15 cellular contexts compared by ENCODE assay signal in genomic region chr7:80244206-80244956, GRCh38.
DNase-seq lines count a peak whose midpoint lies in the region; ATAC-seq and TF ChIP-seq lines count a peak whose summit lies in the region.
"Had no signal": no experiment of that assay in that cellular context is flagged by ENCODE, and none has a peak within 500 bp of the region (broad histone marks: within the 10 kb centered on the region; RNA-seq: fewer than 3 reads in every experiment).

No MANE protein-coding gene starts in this region.

- H3K4me3 Mint-ChIP-seq in activated T-helper 17 cell treated with anti-CD3 and anti-CD28 coated beads, Interleukin-2, amount 50 U/mL, for 72 hours, result no peak overlapping the region
- H3K4me3 Mint-ChIP-seq: activated B cell treated with CpG ODN at 0.5 μM for 24 hours; stimulated activated naive CD8-positive, alpha-beta T cell treated with anti-CD3 and anti-CD28 coated beads, Interleukin-15, Interleukin-2, amounts not matched to agents 100 ng/mL and 50 ng/mL, for 24 hours had no signal

- H3K9me3 Mint-ChIP-seq in activated T-helper 17 cell treated with anti-CD3 and anti-CD28 coated beads, Interleukin-2, amount 50 U/mL, for 72 hours, result peaks cover 3% of the 10 kb centered on the region
- H3K9me3 Mint-ChIP-seq: activated B cell treated with CpG ODN at 0.5 μM for 24 hours had no signal

- H3K9me3 ChIP-seq in mucosa of descending colon, result no peaks in the 10 kb centered on the region
- H3K9me3 ChIP-seq: gastrocnemius medialis, pancreas had no signal

- H3K4me1 ChIP-seq in mucosa of descending colon (ENCODE audit: low read depth), result no peaks in the 10 kb centered on the region
- H3K4me1 ChIP-seq: gastrocnemius medialis, pancreas had no signal

- H3K36me3 Mint-ChIP-seq in activated T-helper 17 cell treated with anti-CD3 and anti-CD28 coated beads, Interleukin-2, amount 50 U/mL, for 72 hours (ENCODE audit: low read depth), result no peaks in the 10 kb centered on the region

- no peak overlapping the region for H3K4me3 ChIP-seq in AG10803 (ENCODE audit: low read length)
- H3K4me3 ChIP-seq in fibroblast of pulmonary artery (replicated peaks; ENCODE audit: low read depth, low read length), result no peak overlapping the region
- H3K4me3 ChIP-seq in mucosa of descending colon, result no peak overlapping the region
- H3K4me3 ChIP-seq: gastrocnemius medialis, pancreas had no signal

- no peaks in the 10 kb centered on the region for H3K4me1 Mint-ChIP-seq in activated T-helper 17 cell treated with anti-CD3 and anti-CD28 coated beads, Interleukin-2, amount 50 U/mL, for 72 hours
- H3K4me1 Mint-ChIP-seq: activated B cell treated with CpG ODN at 0.5 μM for 24 hours had no signal

- intact Hi-C loops in mucosa of descending colon (cut with DNase I, micrococcal nuclease), result no loop called here

- ATAC-seq in mucosa of descending colon (peak; percentile 36), HG02623 (IDR thresholded peaks at IDR 0.05; ENCODE audit: unreplicated experiment) (no peak), HG03108 (IDR thresholded peaks at IDR 0.05; ENCODE audit: unreplicated experiment) (no peak)
- no peak for ATAC-seq in activated T-helper 17 cell treated with anti-CD3 and anti-CD28 coated beads, Interleukin-2, amount 50 U/mL, for 72 hours (replicated peaks)

- DNase-seq in AG10803 (ENCODE audit: low read depth) (peak; percentile 24), NOMO-1 treated with dmso at 0.1 percent for 144 hours (lab: John Stamatoyannopoulos, UW; ENCODE audit: unreplicated experiment) (peak; percentile 27), fibroblast of pulmonary artery (ENCODE audit: low read depth) (peak; percentile 36), mucosa of descending colon (no peak), NCI-H2227 (lab: John Stamatoyannopoulos, UW; ENCODE audit: unreplicated experiment) (no peak)
- DNase-seq: activated B cell treated with CpG ODN at 0.5 μM for 24 hours; activated naive CD4-positive, alpha-beta T cell treated with anti-CD3 and anti-CD28 coated beads, Interleukin-2, amount 50 U/mL, for 16 hours; effector memory CD4-positive, alpha-beta T cell; gastrocnemius medialis; NCI-H510A treated with DMSO at 0.1 percent for 48 hours; pancreas had no signal

- TF ChIP-seq CTCF in AG10803 (conservative IDR thresholded peaks at IDR 0.05; ENCODE audit: low read length) (no peak), fibroblast of pulmonary artery (IDR thresholded peaks at IDR 0.05; ENCODE audit: low read length, missing control alignments) (no peak), mucosa of descending colon (IDR thresholded peaks at IDR 0.05) (no peak)

- no peaks in the 10 kb centered on the region for H3K27me3 Mint-ChIP-seq in activated T-helper 17 cell treated with anti-CD3 and anti-CD28 coated beads, Interleukin-2, amount 50 U/mL, for 72 hours
- H3K27me3 Mint-ChIP-seq: activated B cell treated with CpG ODN at 0.5 μM for 24 hours; stimulated activated naive CD8-positive, alpha-beta T cell treated with anti-CD3 and anti-CD28 coated beads, Interleukin-15, Interleukin-2, amounts not matched to agents 100 ng/mL and 50 ng/mL, for 24 hours had no signal

- H3K36me3 ChIP-seq in mucosa of descending colon (ENCODE audit: low read depth), result no peaks in the 10 kb centered on the region
- H3K36me3 ChIP-seq: gastrocnemius medialis, pancreas had no signal

- no peak overlapping the region for H3K27ac Mint-ChIP-seq in activated T-helper 17 cell treated with anti-CD3 and anti-CD28 coated beads, Interleukin-2, amount 50 U/mL, for 72 hours
- H3K27ac Mint-ChIP-seq: activated B cell treated with CpG ODN at 0.5 μM for 24 hours; stimulated activated naive CD8-positive, alpha-beta T cell treated with anti-CD3 and anti-CD28 coated beads, Interleukin-15, Interleukin-2, amounts not matched to agents 100 ng/mL and 50 ng/mL, for 24 hours had no signal

Comparison
In these comparisons a context has a peak if more than half of its experiments do, and no peak if none do; other contexts are left out.
1. DNase-seq: peak in AG10803 (single experiment), NOMO-1 treated with dmso at 0.1 percent for 144 hours (single experiment) and fibroblast of pulmonary artery (single experiment); none in mucosa of descending colon (0 of 3) and NCI-H2227 (single experiment).